In the genomic region with DNA sequence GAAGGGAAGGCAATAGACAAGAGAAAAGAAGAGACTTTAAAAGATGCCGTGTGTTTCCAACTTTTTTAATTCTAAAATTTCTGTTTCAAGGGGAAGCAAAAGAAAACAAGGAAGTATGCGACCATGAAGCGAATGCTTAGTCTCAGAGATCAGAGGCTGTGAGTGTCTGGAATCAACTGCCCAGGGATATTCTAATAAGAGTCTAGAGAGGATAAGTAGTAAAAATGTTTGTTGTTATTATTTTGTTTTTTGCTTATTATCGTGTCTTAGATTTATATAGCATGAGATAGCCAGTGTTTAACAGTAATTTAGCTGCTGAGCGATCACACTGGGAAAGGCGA, we compare ENCODE assay signal across 8 cellular contexts. TPM values are rescaled to one million over a fixed set of nuclear protein-coding genes. Genes with fewer than 3 reads are reported as not detected.
DNase-seq lines count a peak whose midpoint lies in the region; ATAC-seq lines count a peak whose summit lies in the region.

No MANE protein-coding gene starts in this region.

- no peaks in the 10 kb centered on the region for H3K27me3 Mint-ChIP-seq in effector memory CD8-positive, alpha-beta T cell
- no peaks in the 10 kb centered on the region for H3K27me3 Mint-ChIP-seq in natural killer cell treated with Interleukin-12 subunit alpha and Interleukin-12 subunit beta and Interleukin-15 and Interleukin-18, amount 100 ng/mL, for 72 hours

- H3K4me3 ChIP-seq in BLaER1 treated with 17β-estradiol and CSF1 and Interleukin-3, amounts not matched to agents 10 nM and 100 nM: peak overlapping the region; percentile 74 to 97 (median 82)
- peak overlapping the region; percentile 81 for H3K4me3 ChIP-seq in MG63

- H3K4me3 Mint-ChIP-seq in effector memory CD8-positive, alpha-beta T cell: peak overlapping the region; percentile 90
- H3K4me3 Mint-ChIP-seq in natural killer cell treated with Interleukin-12 subunit alpha and Interleukin-12 subunit beta and Interleukin-15 and Interleukin-18, amount 100 ng/mL, for 72 hours: peak overlapping the region; percentile 97

- peak overlapping the region; percentile 74 to 94 (median 81) for H3K4me2 ChIP-seq in BLaER1 treated with 17β-estradiol and CSF1 and Interleukin-3, amounts not matched to agents 10 nM and 100 nM

- ATAC-seq in effector memory CD8-positive, alpha-beta T cell (replicated peaks): no peak
- ATAC-seq in natural killer cell treated with Interleukin-12 subunit alpha and Interleukin-12 subunit beta and Interleukin-15 and Interleukin-18, amount 100 ng/mL, for 72 hours: no peak
- ATAC-seq in activated CD4-positive, CD25-positive, alpha-beta regulatory T cell treated with anti-CD3 and anti-CD28 coated beads, Interleukin-2, amount 50 U/mL, for 24 hours: no peak
- ATAC-seq in GM18520 (IDR thresholded peaks at IDR 0.05; ENCODE audit: unreplicated experiment): no peak

- H3K36me3 ChIP-seq in BLaER1 treated with 17β-estradiol and CSF1 and Interleukin-3, amounts not matched to agents 10 nM and 100 nM: peaks cover 32 to 44% (median 40%) of the 10 kb centered on the region in 11 experiments
- H3K36me3 ChIP-seq in MG63: peaks cover 17% of the 10 kb centered on the region

- H3K27ac Mint-ChIP-seq in effector memory CD8-positive, alpha-beta T cell: peak overlapping the region; percentile 95 to 96
- peak overlapping the region; percentile 86 to 97 for H3K27ac Mint-ChIP-seq in natural killer cell treated with Interleukin-12 subunit alpha and Interleukin-12 subunit beta and Interleukin-15 and Interleukin-18, amount 100 ng/mL, for 72 hours

- peaks cover 0 to 38% (median 23%) of the 10 kb centered on the region in 11 experiments; a peak in 12 of 22 replicates for H4K20me1 ChIP-seq in BLaER1 treated with 17β-estradiol and CSF1 and Interleukin-3, amounts not matched to agents 10 nM and 100 nM

- H3K27me3 ChIP-seq in BLaER1 treated with 17β-estradiol and CSF1 and Interleukin-3, amounts not matched to agents 10 nM and 100 nM: no peaks in the 10 kb centered on the region
- no peaks in the 10 kb centered on the region for H3K27me3 ChIP-seq in MG63

- no peaks in the 10 kb centered on the region for H3K9me3 Mint-ChIP-seq in effector memory CD8-positive, alpha-beta T cell
- no peaks in the 10 kb centered on the region for H3K9me3 Mint-ChIP-seq in natural killer cell treated with Interleukin-12 subunit alpha and Interleukin-12 subunit beta and Interleukin-15 and Interleukin-18, amount 100 ng/mL, for 72 hours

- no peaks in the 10 kb centered on the region for H3K9me3 ChIP-seq in BLaER1 treated with 17β-estradiol and CSF1 and Interleukin-3, amounts not matched to agents 10 nM and 100 nM (replicated peaks in 1 of 11)
- no peaks in the 10 kb centered on the region for H3K9me3 ChIP-seq in MG63

- peak overlapping the region; percentile 80 to 91 (median 87) for H3K9ac ChIP-seq in BLaER1 treated with 17β-estradiol and CSF1 and Interleukin-3, amounts not matched to agents 10 nM and 100 nM

- H3K27ac ChIP-seq in BLaER1 treated with 17β-estradiol and CSF1 and Interleukin-3, amounts not matched to agents 10 nM and 100 nM: peak overlapping the region; percentile 73 to 90 (median 82)

- H3K36me3 Mint-ChIP-seq in effector memory CD8-positive, alpha-beta T cell (ENCODE audit: insufficient read depth): peaks cover 36% of the 10 kb centered on the region
- peaks cover 24% of the 10 kb centered on the region for H3K36me3 Mint-ChIP-seq in natural killer cell treated with Interleukin-12 subunit alpha and Interleukin-12 subunit beta and Interleukin-15 and Interleukin-18, amount 100 ng/mL, for 72 hours

- H3K4me1 ChIP-seq in BLaER1 treated with 17β-estradiol and CSF1 and Interleukin-3, amounts not matched to agents 10 nM and 100 nM: peaks cover 20 to 41% (median 30%) of the 10 kb centered on the region in 10 experiments

- peaks cover 23 to 54% of the 10 kb centered on the region in 2 donors for H3K4me1 Mint-ChIP-seq in effector memory CD8-positive, alpha-beta T cell (ENCODE audit: low read depth in 2 of 2)
- H3K4me1 Mint-ChIP-seq in natural killer cell treated with Interleukin-12 subunit alpha and Interleukin-12 subunit beta and Interleukin-15 and Interleukin-18, amount 100 ng/mL, for 72 hours (ENCODE audit: low read depth in 2 of 2): peaks cover 30 to 47% of the 10 kb centered on the region in 2 donors

- DNase-seq in MG63 (no peak), NCI-H82 treated with DMSO at 0.1 percent for 48 hours (lab: John Stamatoyannopoulos, UW; ENCODE audit: unreplicated experiment) (no peak), HT-29 (ENCODE audit: low spot score) (no peak)
- no peak for DNase-seq in effector memory CD8-positive, alpha-beta T cell
- no peak for DNase-seq in natural killer cell treated with Interleukin-12 subunit alpha and Interleukin-12 subunit beta and Interleukin-15 and Interleukin-18, amount 100 ng/mL, for 72 hours (ENCODE audit: low spot score)

RNA-seq across cellular contexts. Expression of a gene that starts 0.4 kb away (rescaled TPM):
- 44.2 and 92.7 TPM in 2 replicates for total RNA-seq in MG63 (2014; rRNA removed; shearing (Covaris generic); ENCODE audit: low replicate concordance)
- total RNA-seq in natural killer cell treated with Interleukin-12 subunit alpha and Interleukin-12 subunit beta and Interleukin-15 and Interleukin-18, amount 100 ng/mL, for 72 hours: 10 to 100 TPM; 45.2 to 55.8 TPM
- 7.4 and 11.2 TPM in 2 replicates for total RNA-seq in HT-29 (2014; rRNA removed; shearing (Covaris generic))

RNA-seq across cellular contexts. Expression of a gene that starts 0.5 kb away (rescaled TPM):
- 4.9 and 11.6 TPM in 2 replicates for total RNA-seq in MG63 (2014; rRNA removed; shearing (Covaris generic); ENCODE audit: low replicate concordance)
- total RNA-seq in natural killer cell treated with Interleukin-12 subunit alpha and Interleukin-12 subunit beta and Interleukin-15 and Interleukin-18, amount 100 ng/mL, for 72 hours: 10 to 100 TPM; 57.3 to 62.4 TPM
- total RNA-seq in HT-29 (2014; rRNA removed; shearing (Covaris generic)): 12.0 and 18.5 TPM in 2 replicates

RNA-seq across cellular contexts. Expression of a gene that starts 49.8 kb away (rescaled TPM):
- total RNA-seq in MG63 (2014; rRNA removed; shearing (Covaris generic); ENCODE audit: low replicate concordance): 3.9 and 4.5 TPM in 2 replicates
- total RNA-seq in natural killer cell treated with Interleukin-12 subunit alpha and Interleukin-12 subunit beta and Interleukin-15 and Interleukin-18, amount 100 ng/mL, for 72 hours: 10 to 100 TPM; 53.6 to 74.8 TPM
- total RNA-seq in HT-29 (2014; rRNA removed; shearing (Covaris generic)): 6.8 and 9.1 TPM in 2 replicates
